Comparison of ENCODE assay signal across 8 cellular contexts in genomic region chr1:42963378-42964005, GRCh38. TPM values are rescaled to one million over a fixed set of nuclear protein-coding genes. Genes with fewer than 3 reads are reported as not detected.
DNase-seq lines count a peak whose midpoint lies in the region; ATAC-seq, FAIRE-seq and TF ChIP-seq lines count a peak whose summit lies in the region.

No MANE protein-coding gene starts in this region.

- in situ Hi-C loops in IMR-90 (cut with MboI; ENCODE audit: low sequenced_read_pairs): no loop called here

- H2AFZ ChIP-seq in IMR-90 (replicated peaks; ENCODE audit: low read length, poor library complexity): peak overlapping the region; percentile 68

- H3K4me1 Mint-ChIP-seq in activated naive CD8-positive, alpha-beta T cell treated with anti-CD3 and anti-CD28 coated beads, Interleukin-2, amount 50 U/mL, for 24 hours: peaks cover 34% of the 10 kb centered on the region

- peaks cover 2% of the 10 kb centered on the region for H3K36me3 Mint-ChIP-seq in activated naive CD8-positive, alpha-beta T cell treated with anti-CD3 and anti-CD28 coated beads, Interleukin-2, amount 50 U/mL, for 24 hours (ENCODE audit: low read depth)

- peak overlapping the region; percentile 87 to 89 for H4K8ac ChIP-seq in IMR-90 (ENCODE audit: low read depth in 2 of 2, low read length in 2 of 2)

- peak overlapping the region; percentile 58 for H3K27ac Mint-ChIP-seq in activated naive CD8-positive, alpha-beta T cell treated with anti-CD3 and anti-CD28 coated beads, Interleukin-2, amount 50 U/mL, for 24 hours

- H3K18ac ChIP-seq in IMR-90 (ENCODE audit: low read depth, low read length): peak overlapping the region; percentile 84

- H3K56ac ChIP-seq in IMR-90 (ENCODE audit: extremely low read depth, insufficient read depth, low read length): peak overlapping the region; percentile 77

- peak overlapping the region; percentile 89 for H3K4ac ChIP-seq in IMR-90 (ENCODE audit: low read depth, low read length)

- no peaks in the 10 kb centered on the region for H3K36me3 ChIP-seq in IMR-90 (ENCODE audit: control insufficient read depth, insufficient read depth, low read length)
- H3K36me3 ChIP-seq in kidney (ENCODE audit: control insufficient read depth in 1 of 2, insufficient read depth in 2 of 2, low read length in 2 of 2): no peaks in the 10 kb centered on the region

- H2BK5ac ChIP-seq in IMR-90 (ENCODE audit: low read depth, low read length, poor library complexity, severe bottlenecking): peak overlapping the region; percentile 92

- H3K4me1 ChIP-seq in IMR-90 (ENCODE audit: control insufficient read depth, insufficient read depth, low read length) (peaks cover 35% of the 10 kb centered on the region), kidney (ENCODE audit: control insufficient read depth in 1 of 2, insufficient read depth in 1 of 2, low read depth in 1 of 2, low read length in 2 of 2) (peaks cover 4 to 13% of the 10 kb centered on the region in 2 donors)

- H3K4me3 ChIP-seq in AG10803 (ENCODE audit: low read length) (no peak overlapping the region), IMR-90 (ENCODE audit: insufficient read depth, low read depth, low read length) (no peak overlapping the region), kidney (ENCODE audit: low read length in 2 of 2) (no peak overlapping the region)

- peaks cover 25 to 49% of the 10 kb centered on the region in 2 experiments for H3K79me1 ChIP-seq in IMR-90 (ENCODE audit: low read depth in 1 of 2, low read length in 2 of 2)

- DNase-seq in AG10803 (ENCODE audit: low read depth) (peak; percentile 83), IMR-90 (peak; percentile 97), kidney (no peak), A172 (ENCODE audit: low spot score) (no peak)
- DNase-seq in activated naive CD8-positive, alpha-beta T cell treated with anti-CD3 and anti-CD28 coated beads, Interleukin-2, amount 50 U/mL, for 24 hours: no peak

- dilution Hi-C loops in IMR-90 (cut with HindIII; ENCODE audit: low sequenced_read_pairs, unreplicated experiment): no loop called here

- H3K27ac ChIP-seq in IMR-90 (ENCODE audit: insufficient read depth, low read length) (peak overlapping the region; percentile 85), kidney (ENCODE audit: low read depth in 2 of 2, low read length in 2 of 2) (peak overlapping the region; percentile 37 to 57)

- peak overlapping the region; percentile 92 for H3K14ac ChIP-seq in IMR-90 (replicated peaks; ENCODE audit: low read depth, low read length)

- POLR2A ChIA-PET in IMR-90 (lab: Charles Lee; ENCODE audit: unreplicated experiment): interaction anchor here (0.5 kb wide), 1 partner anchor 107 kb away, joined by 4 read pairs; no protein-coding TSS in a partner anchor

- peak overlapping the region; percentile 79 for H2BK20ac ChIP-seq in IMR-90 (ENCODE audit: low read depth, low read length)

- H3K23ac ChIP-seq in IMR-90 (ENCODE audit: low read depth, low read length): peak overlapping the region; percentile 92

- H3K9me3 ChIP-seq in IMR-90 (ENCODE audit: control insufficient read depth, insufficient read depth, low read length): no peaks in the 10 kb centered on the region
- no peaks in the 10 kb centered on the region for H3K9me3 ChIP-seq in kidney (ENCODE audit: control insufficient read depth in 1 of 2, low read length in 2 of 2)

- intact Hi-C loops in IMR-90 (cut with micrococcal nuclease): no loop called here
- intact Hi-C loops in kidney (cut with DNase I): no loop called here

- H3K9me1 ChIP-seq in IMR-90 (ENCODE audit: insufficient read depth, low read length): peaks cover 28% of the 10 kb centered on the region

- 0% methylated on average over 3 of the region's 9 CpGs; no CpG with 5 or more reads in 1 of the 2 experiments for WGBS in IMR-90 (ENCODE audit: extremely low coverage in 2 of 2, insufficient read length in 1 of 2), 2 experiments

- FAIRE-seq in kidney (lab: Jason Lieb, UNC): no peak

- peak overlapping the region; percentile 90 for H2AK9ac ChIP-seq in IMR-90 (replicated peaks; ENCODE audit: low read depth, low read length, poor library complexity)

- peaks cover 2% of the 10 kb centered on the region; the same call in 1 of the 2 replicates for H4K20me1 ChIP-seq in IMR-90 (ENCODE audit: insufficient read depth, low read length)

- H4K91ac ChIP-seq in IMR-90 (ENCODE audit: insufficient read depth, low read depth, low read length): peak overlapping the region; percentile 100

- peak overlapping the region; percentile 59 for H3K9ac ChIP-seq in IMR-90 (ENCODE audit: low read depth, low read length)
- H3K9ac ChIP-seq in kidney (ENCODE audit: low read length in 2 of 2): peak overlapping the region in 1 of 2 donors; percentile 24

- TF ChIP-seq CTCF in AG10803 (conservative IDR thresholded peaks at IDR 0.05; ENCODE audit: low read length): no peak
- TF ChIP-seq CTCF in IMR-90 (conservative IDR thresholded peaks at IDR 0.05; ENCODE audit: low read depth, low read length): no peak
- no peak for TF ChIP-seq CTCF in kidney (IDR thresholded peaks at IDR 0.05; ENCODE audit: borderline replicate concordance, extremely low read depth, insufficient read depth)

- H2BK15ac ChIP-seq in IMR-90 (ENCODE audit: low read depth, low read length): peak overlapping the region; percentile 97

- H2BK120ac ChIP-seq in IMR-90 (ENCODE audit: low read depth, low read length): peak overlapping the region; percentile 94

- H4K5ac ChIP-seq in IMR-90 (ENCODE audit: low read depth, low read length): peak overlapping the region; percentile 78

- BruUV-seq in IMR-90 (replicated peaks; lab: Mats Ljungman, UMichigan): no TSS peak

- H3K9me3 Mint-ChIP-seq in activated naive CD8-positive, alpha-beta T cell treated with anti-CD3 and anti-CD28 coated beads, Interleukin-2, amount 50 U/mL, for 24 hours: no peaks in the 10 kb centered on the region

- no peak for TF ChIP-seq RAD21 in IMR-90 (IDR thresholded peaks at IDR 0.05; ENCODE audit: low read length)

- H3K4me2 ChIP-seq in IMR-90 (ENCODE audit: low read depth, low read length): peak overlapping the region; percentile 67

- TF ChIP-seq POLR2A in IMR-90 (IDR thresholded peaks at IDR 0.05; ENCODE audit: low read depth, low read length): peak; percentile 57; the same call in 1 of the 2 replicates

- H2AK5ac ChIP-seq in IMR-90 (ENCODE audit: low read depth, low read length): peak overlapping the region; percentile 98

- CTCF ChIA-PET in IMR-90 (lab: Yijun Ruan, JAX): interaction anchor here (0.7 to 1.3 kb wide), 3 partner anchors 40 to 1304 kb away, joined by 4 read pairs; no protein-coding TSS in a partner anchor

- H3K27me3 ChIP-seq in IMR-90 (ENCODE audit: control insufficient read depth, insufficient read depth, low read length): no peaks in the 10 kb centered on the region

- peaks cover 14% of the 10 kb centered on the region for H3K27me3 Mint-ChIP-seq in activated naive CD8-positive, alpha-beta T cell treated with anti-CD3 and anti-CD28 coated beads, Interleukin-2, amount 50 U/mL, for 24 hours

- ATAC-seq in IMR-90 (ENCODE audit: low read depth): peak; percentile 24
- no peak for ATAC-seq in activated naive CD8-positive, alpha-beta T cell treated with anti-CD3 and anti-CD28 coated beads, Interleukin-2, amount 50 U/mL, for 24 hours
- no peak for ATAC-seq in GM19351 (IDR thresholded peaks at IDR 0.05; ENCODE audit: unreplicated experiment)
- no peak for ATAC-seq in GM18907 (IDR thresholded peaks at IDR 0.05; ENCODE audit: unreplicated experiment)
- no peak for ATAC-seq in HG03159 (IDR thresholded peaks at IDR 0.05; ENCODE audit: unreplicated experiment)

- H3K4me3 Mint-ChIP-seq in activated naive CD8-positive, alpha-beta T cell treated with anti-CD3 and anti-CD28 coated beads, Interleukin-2, amount 50 U/mL, for 24 hours: no peak overlapping the region

TF ChIP-seq in IMR-90, 13 proteins besides CTCF, POLR2A, EP300 and RAD21:
- TF ChIP-seq USF2 (IDR thresholded peaks at IDR 0.05; ENCODE audit: low read depth, low read length): peak; percentile 64
- peak; percentile 38; the same call in 1 of the 2 replicates for TF ChIP-seq MAFK (IDR thresholded peaks at IDR 0.05; ENCODE audit: low read depth, low read length)
- peak; percentile 51 for TF ChIP-seq FOS (IDR thresholded peaks at IDR 0.05; ENCODE audit: low read depth, low read length)
- TF ChIP-seq MAZ (IDR thresholded peaks at IDR 0.05; ENCODE audit: borderline replicate concordance, low read depth, low read length): peak; percentile 16; the same call in 1 of the 2 replicates
- peak; percentile 46; the same call in 1 of the 2 replicates for TF ChIP-seq NFE2L2 (IDR thresholded peaks at IDR 0.05; ENCODE audit: low read depth, low read length)
- peak; percentile 32; the same call in 1 of the 2 replicates for TF ChIP-seq BHLHE40 (IDR thresholded peaks at IDR 0.05; ENCODE audit: low read depth, low read length)
- TF ChIP-seq SMC3 (IDR thresholded peaks at IDR 0.05; ENCODE audit: low read depth, low read length): no peak
- no peak for TF ChIP-seq RCOR1 (IDR thresholded peaks at IDR 0.05; ENCODE audit: insufficient replicate concordance, low read length)

RNA-seq across cellular contexts. Expression of gene SLC2A1, which starts 4.8 kb away (rescaled TPM):
- total RNA-seq in IMR-90 (2012; rRNA removed): 203 and 395 TPM in 2 replicates
- 200 and 208 TPM in 2 replicates for polyA plus RNA-seq in IMR-90 (2012; rRNA removed)
- polyA plus RNA-seq in IMR-90 (2012; cell fraction: cytosol; rRNA removed): 557 and 944 TPM in 2 replicates
- 202 and 690 TPM in 2 replicates for polyA plus RNA-seq in IMR-90 (2012; cell fraction: nucleus; rRNA removed; ENCODE audit: low replicate concordance)
- total RNA-seq in kidney: 55.9 TPM
- polyA plus RNA-seq in kidney (ENCODE audit: insufficient read depth, low read depth, low replicate concordance): 28.6 TPM
- 164 and 282 TPM in 2 replicates for total RNA-seq in A172 (2014; rRNA removed; shearing (Covaris generic))

Comparison
In these comparisons a context has a peak if more than half of its experiments do, and no peak if none do; other contexts are left out.
1. DNase-seq: peak in AG10803 (single experiment) and IMR-90 (single experiment); none in activated naive CD8-positive, alpha-beta T cell treated with anti-CD3 and anti-CD28 coated beads, Interleukin-2, amount 50 U/mL, for 24 hours (single experiment), kidney (single experiment) and A172 (single experiment).